Comparison of ENCODE assay signal across 15 cellular contexts in genomic region chr17:27575100-27575911, GRCh38. TPM values are rescaled to one million over a fixed set of nuclear protein-coding genes. Genes with fewer than 3 reads are reported as not detected.
DNase-seq lines count a peak whose midpoint lies in the region; ATAC-seq and TF ChIP-seq lines count a peak whose summit lies in the region.
"Had no signal": no experiment of that assay in that cellular context is flagged by ENCODE, and none has a peak within 500 bp of the region (broad histone marks: within the 10 kb centered on the region; RNA-seq: fewer than 3 reads in every experiment).

No MANE protein-coding gene starts in this region.

- H3K27me3 ChIP-seq in SJSA1 (replicated peaks) = no peaks in the 10 kb centered on the region
- H3K27me3 ChIP-seq: adrenal gland, stomach had no signal

- no peaks in the 10 kb centered on the region for H3K9me3 ChIP-seq in SJSA1 (replicated peaks)
- H3K9me3 ChIP-seq: adrenal gland, stomach had no signal

- ATAC-seq in stimulated activated memory B cell treated with anti-CD40 and anti-IgM and Interleukin-4, amounts not matched to agents 10 μg/mL and 1 μg/mL and 100 μg/mL, for 72 hours = no peak
- ATAC-seq in HG03045 (IDR thresholded peaks at IDR 0.05; ENCODE audit: unreplicated experiment) (no peak), GM18873 (IDR thresholded peaks at IDR 0.05; ENCODE audit: low FRiP score, unreplicated experiment) (no peak)
- ATAC-seq: HCT116 had no signal

- no peak for DNase-seq in activated naive CD4-positive, alpha-beta T cell treated with anti-CD3 and anti-CD28 coated beads for 36 hours
- no peak for DNase-seq in activated naive CD4-positive, alpha-beta T cell (lab: John Stamatoyannopoulos, UW)
- no peak for DNase-seq in SJSA1 (ENCODE audit: low read depth in 1 of 2, low spot score in 2 of 2)
- no peak for DNase-seq in chondrocyte (ENCODE audit: low spot score)
- no peak for DNase-seq in hippocampal formation (lab: John Stamatoyannopoulos, UW)
- DNase-seq: adrenal gland; caudate nucleus; effector CD8-positive, alpha-beta T cell; stomach had no signal

- CTCF ChIA-PET in activated naive CD4-positive, alpha-beta T cell treated with anti-CD3 and anti-CD28 coated beads for 36 hours (lab: Charles Lee) = interaction anchor here (0.9 to 1.4 kb wide), 4 partner anchors 21 to 339 kb away, joined by 3 to 4 read pairs (median 4); no protein-coding TSS in a partner anchor

- intact Hi-C loops in activated naive CD4-positive, alpha-beta T cell treated with anti-CD3 and anti-CD28 coated beads for 36 hours (cut with micrococcal nuclease) = no loop called here

- no peak overlapping the region for H3K4me3 ChIP-seq in SJSA1
- H3K4me3 ChIP-seq: adrenal gland, stomach had no signal

- no peaks in the 10 kb centered on the region for H3K27me3 Mint-ChIP-seq in activated naive CD4-positive, alpha-beta T cell treated with anti-CD3 and anti-CD28 coated beads for 36 hours (ENCODE audit: low read depth)
- H3K27me3 Mint-ChIP-seq in chondrocyte (ENCODE audit: low read depth) = no peaks in the 10 kb centered on the region
- H3K27me3 Mint-ChIP-seq in stimulated activated memory B cell treated with anti-CD40 and anti-IgM and Interleukin-4, amounts not matched to agents 10 μg/mL and 1 μg/mL and 100 μg/mL, for 72 hours = no peaks in the 10 kb centered on the region

- H3K27ac Mint-ChIP-seq in activated naive CD4-positive, alpha-beta T cell treated with anti-CD3 and anti-CD28 coated beads for 36 hours = peak overlapping the region; percentile 47
- peak overlapping the region; percentile 9 for H3K27ac Mint-ChIP-seq in chondrocyte (ENCODE audit: unreplicated experiment)
- H3K27ac Mint-ChIP-seq in stimulated activated memory B cell treated with anti-CD40 and anti-IgM and Interleukin-4, amounts not matched to agents 10 μg/mL and 1 μg/mL and 100 μg/mL, for 72 hours = peak overlapping the region; percentile 15

- TF ChIP-seq CTCF in chondrocyte (IDR thresholded peaks at IDR 0.05) = no peak

- H3K27ac ChIP-seq in SJSA1 = peak overlapping the region; percentile 63
- H3K27ac ChIP-seq: RWPE1 had no signal

- H3K9me3 Mint-ChIP-seq in activated naive CD4-positive, alpha-beta T cell treated with anti-CD3 and anti-CD28 coated beads for 36 hours = no peaks in the 10 kb centered on the region
- no peaks in the 10 kb centered on the region for H3K9me3 Mint-ChIP-seq in chondrocyte (ENCODE audit: low read depth)
- no peaks in the 10 kb centered on the region for H3K9me3 Mint-ChIP-seq in stimulated activated memory B cell treated with anti-CD40 and anti-IgM and Interleukin-4, amounts not matched to agents 10 μg/mL and 1 μg/mL and 100 μg/mL, for 72 hours
- H3K9me3 Mint-ChIP-seq: neural crest cell had no signal

- peaks cover 16% of the 10 kb centered on the region for H3K36me3 Mint-ChIP-seq in activated naive CD4-positive, alpha-beta T cell treated with anti-CD3 and anti-CD28 coated beads for 36 hours (ENCODE audit: low read depth)
- peaks cover 1% of the 10 kb centered on the region for H3K36me3 Mint-ChIP-seq in chondrocyte (ENCODE audit: low read depth)
- H3K36me3 Mint-ChIP-seq in stimulated activated memory B cell treated with anti-CD40 and anti-IgM and Interleukin-4, amounts not matched to agents 10 μg/mL and 1 μg/mL and 100 μg/mL, for 72 hours = no peaks in the 10 kb centered on the region

- H3K4me1 ChIP-seq in SJSA1 (replicated peaks) = peaks cover 70% of the 10 kb centered on the region

- peaks cover 85% of the 10 kb centered on the region for H3K4me1 Mint-ChIP-seq in activated naive CD4-positive, alpha-beta T cell treated with anti-CD3 and anti-CD28 coated beads for 36 hours (ENCODE audit: low read depth)
- peaks cover 90% of the 10 kb centered on the region for H3K4me1 Mint-ChIP-seq in chondrocyte (ENCODE audit: low read depth)
- peaks cover 37% of the 10 kb centered on the region for H3K4me1 Mint-ChIP-seq in stimulated activated memory B cell treated with anti-CD40 and anti-IgM and Interleukin-4, amounts not matched to agents 10 μg/mL and 1 μg/mL and 100 μg/mL, for 72 hours

- no peak overlapping the region for H3K4me3 Mint-ChIP-seq in activated naive CD4-positive, alpha-beta T cell treated with anti-CD3 and anti-CD28 coated beads for 36 hours
- no peak overlapping the region for H3K4me3 Mint-ChIP-seq in chondrocyte (ENCODE audit: unreplicated experiment)
- H3K4me3 Mint-ChIP-seq in stimulated activated memory B cell treated with anti-CD40 and anti-IgM and Interleukin-4, amounts not matched to agents 10 μg/mL and 1 μg/mL and 100 μg/mL, for 72 hours = no peak overlapping the region
- H3K4me3 Mint-ChIP-seq: neural crest cell had no signal

- H3K36me3 ChIP-seq in SJSA1 = no peaks in the 10 kb centered on the region
- H3K36me3 ChIP-seq: adrenal gland had no signal

RNA-seq across cellular contexts. Expression of gene LGALS9, which starts 55.7 kb away (rescaled TPM):
- 10 to 100 TPM; 80.2 to 81.1 TPM for total RNA-seq in activated naive CD4-positive, alpha-beta T cell treated with anti-CD3 and anti-CD28 coated beads for 36 hours
- 0.50 TPM in 1 of 2 replicates, not detected in the other for total RNA-seq in SJSA1 (2014; rRNA removed; shearing (Covaris generic))
- 2.1 to 4.3 TPM (median 2.9 TPM) in 3 replicates for total RNA-seq in chondrocyte

Comparison
In these comparisons a context has a peak if more than half of its experiments do, and no peak if none do; other contexts are left out.
1. RNA of gene LGALS9, which starts 55.7 kb away (total RNA-seq): 80.2 to 81.1 TPM in activated naive CD4-positive, alpha-beta T cell treated with anti-CD3 and anti-CD28 coated beads for 36 hours; 2.1 to 4.3 TPM in chondrocyte and 0.50 TPM in SJSA1; every median in the first group is over 10 times any median in the second.
2. Peak in every context shown above with its lines, with median percentiles within 50 percentile points of each other: H3K27ac Mint-ChIP-seq.